In genomic region chr12:47079365-47079893, GRCh38 we compare ENCODE assay signal across 8 cellular contexts. TPM values are rescaled to one million over a fixed set of nuclear protein-coding genes. Genes with fewer than 3 reads are reported as not detected.
A peak's percentile ranks its signal among the peaks of the same experiment; 100 is the strongest.
DNase-seq lines count a peak whose midpoint lies in the region; ATAC-seq, FAIRE-seq and TF ChIP-seq lines count a peak whose summit lies in the region.

Gene PCED1B, plus strand, starts transcription at chr12:47079621. Its CDS starts 155,443 bp downstream, at chr12:47235064.

- peaks cover 9% of the 10 kb centered on the region for H3F3A ChIP-seq in Loucy (ENCODE audit: low read depth)
- peaks cover 17% of the 10 kb centered on the region for H3F3A ChIP-seq in smooth muscle cell (ENCODE audit: low read depth)

- POLR2A ChIA-PET in GM12878 (lab: Charles Lee) = no interaction called here

- TF ChIP-seq POLR2A in GM12878 (IDR thresholded peaks at IDR 0.05; ENCODE audit: low read depth, low read length) = no peak

- H3K4me1 ChIP-seq in Loucy (ENCODE audit: insufficient read depth, low read length, poor library complexity, severe bottlenecking) (peaks cover 25% of the 10 kb centered on the region), GM12878 (ENCODE audit: control insufficient read depth, insufficient read depth, low read length) (peaks cover 10% of the 10 kb centered on the region), smooth muscle cell (ENCODE audit: low read depth) (peaks cover 5% of the 10 kb centered on the region)

- in situ Hi-C loops in GM12878 (cut with MboI) = no loop called here

- H3K27me3 ChIP-seq in Loucy (ENCODE audit: insufficient read depth, low read length, poor library complexity, severe bottlenecking) (no peaks in the 10 kb centered on the region), GM12878 (replicated peaks in 1 of 2; ENCODE audit: control insufficient read depth in 2 of 2, insufficient read depth in 2 of 2, low read length in 1 of 2) (peaks cover 12 to 19% of the 10 kb centered on the region in 2 experiments), smooth muscle cell (ENCODE audit: low read depth) (no peaks in the 10 kb centered on the region)

- peak; percentile 49 for TF ChIP-seq RAD21 in GM12878 (IDR thresholded peaks at IDR 0.05; ENCODE audit: insufficient read depth, low read depth, low read length)

- H3K27ac ChIP-seq in GM12878 (ENCODE audit: control insufficient read depth, insufficient read depth) = no peak within 1 kb of the TSS
- H3K27ac ChIP-seq in smooth muscle cell (ENCODE audit: low read depth) = peak within 1 kb of the TSS; percentile 79

- H3K4me3 ChIP-seq in Loucy (ENCODE audit: low read length, poor library complexity, severe bottlenecking) = peak within 1 kb of the TSS; percentile 78
- H3K4me3 ChIP-seq in GM12878 = peak within 1 kb of the TSS; percentile 42
- peak within 1 kb of the TSS; percentile 80 for H3K4me3 ChIP-seq in smooth muscle cell

- no peaks in the 10 kb centered on the region for H3K9me2 ChIP-seq in Loucy (replicated peaks; ENCODE audit: low read depth, low read length)

- 4% methylated on average over 26 of the region's 54 CpGs for WGBS in GM12878 (ENCODE audit: insufficient coverage, insufficient replicate concordance, low lambda C conversion rate, missing lambda C conversion rate)
- under 1% methylated on average over 37 of the region's 54 CpGs for WGBS in smooth muscle cell (ENCODE audit: low lambda C conversion rate)

- no TSS peak for BruUV-seq in GM12878 (replicated peaks; lab: Mats Ljungman, UMichigan)

- H3K9ac ChIP-seq in Loucy (ENCODE audit: low read depth, low read length, poor library complexity, severe bottlenecking) = peak within 1 kb of the TSS; percentile 67
- H3K9ac ChIP-seq in GM12878 (ENCODE audit: control insufficient read depth, insufficient read depth, low read length) = no peak within 1 kb of the TSS
- H3K9ac ChIP-seq in smooth muscle cell (ENCODE audit: low read depth) = peak within 1 kb of the TSS; percentile 70

- RAD21 ChIA-PET in GM12878 (lab: Charles Lee; ENCODE audit: unreplicated experiment) = interaction anchor here (0.9 to 2.2 kb wide), 4 partner anchors 127 to 228 kb away, joined by 3 to 9 read pairs (median 3); no protein-coding TSS in a partner anchor

- no peak for DNase-seq in D721Med (ENCODE audit: insufficient read length, low spot score)
- peak; percentile 31 for DNase-seq in T1000 (lab: John Stamatoyannopoulos, UW)
- no peak for DNase-seq in GM12878 (ENCODE audit: low read depth, low spot score)
- peak; percentile 68 for DNase-seq in iPS-NIHi11 (ENCODE audit: low spot score)
- no peak for DNase-seq in smooth muscle cell (lab: John Stamatoyannopoulos, UW; ENCODE audit: unreplicated experiment)
- no peak for DNase-seq in NCI-H2171 (lab: John Stamatoyannopoulos, UW)

- H4K20me1 ChIP-seq in Loucy (ENCODE audit: insufficient read depth, low read length, poor library complexity, severe bottlenecking) = no peaks in the 10 kb centered on the region
- no peaks in the 10 kb centered on the region; the same call in 1 of the 2 replicates for H4K20me1 ChIP-seq in GM12878 (ENCODE audit: control insufficient read depth, insufficient read depth)
- H4K20me1 ChIP-seq in smooth muscle cell (ENCODE audit: low read depth) = peaks cover 14% of the 10 kb centered on the region

- intact Hi-C loops in GM12878 (cut with micrococcal nuclease; ENCODE audit: unreplicated experiment) = loop anchor here (2.0 kb wide), 1 partner anchor 227 kb away; no protein-coding TSS in a partner anchor

- H3K4me2 ChIP-seq in Loucy (ENCODE audit: low read depth, low read length, poor library complexity, severe bottlenecking) (peak within 1 kb of the TSS; percentile 93), GM12878 (ENCODE audit: control insufficient read depth, insufficient read depth) (peak within 1 kb of the TSS; percentile 58), smooth muscle cell (peak within 1 kb of the TSS; percentile 83)

- ATAC-seq in GM21576 (IDR thresholded peaks at IDR 0.05; ENCODE audit: unreplicated experiment) = peak; percentile 68
- ATAC-seq in GM12878 = peak; percentile 82

- H2AFZ ChIP-seq in Loucy (ENCODE audit: low read length) (peak within 1 kb of the TSS; percentile 93), GM12878 (ENCODE audit: control insufficient read depth, low read depth, low read length) (peak within 1 kb of the TSS; percentile 29; the same call in 1 of the 2 replicates), smooth muscle cell (ENCODE audit: low read depth) (peak within 1 kb of the TSS; percentile 91)

- H3K9me3 ChIP-seq in Loucy (ENCODE audit: insufficient read depth, low read depth, low read length) (no peaks in the 10 kb centered on the region), GM12878 (replicated peaks; ENCODE audit: control insufficient read depth, insufficient read depth, low read length) (no peaks in the 10 kb centered on the region), smooth muscle cell (replicated peaks; ENCODE audit: low read depth) (no peaks in the 10 kb centered on the region)

- CTCF ChIA-PET in GM12878 (lab: Yijun Ruan, JAX) = interaction anchor here (1.4 to 2.8 kb wide), 2 partner anchors 10 to 228 kb away, joined by 3 to 12 read pairs; no protein-coding TSS in a partner anchor

- no peak for TF ChIP-seq EP300 in GM12878 (IDR thresholded peaks at IDR 0.05; ENCODE audit: borderline replicate concordance in 1 of 2, control insufficient read depth in 1 of 2, low read depth in 2 of 2, low read length in 2 of 2)

- SMC1A ChIA-PET in GM12878 (lab: Charles Lee; ENCODE audit: uncharacterized antibody, unreplicated experiment) = interaction anchor here (2.5 kb wide), 1 partner anchor 228 kb away, joined by 9 read pairs; no protein-coding TSS in a partner anchor

- FAIRE-seq in D721Med (lab: Jason Lieb, UNC) (no peak), GM12878 (lab: Jason Lieb, UNC) (no peak)

- peak; percentile 3 for TF ChIP-seq CTCF in D721Med (IDR thresholded peaks at IDR 0.05; ENCODE audit: insufficient read depth, missing control alignments)
- peak; percentile 57 for TF ChIP-seq CTCF in Loucy (conservative IDR thresholded peaks at IDR 0.05; ENCODE audit: low read length)
- TF ChIP-seq CTCF in GM12878 (IDR thresholded peaks at IDR 0.05 in 2 of 3, conservative IDR thresholded peaks at IDR 0.05 in 1 of 3; ENCODE audit: control insufficient read depth in 2 of 3, extremely low read depth in 1 of 3, insufficient read depth in 1 of 3, low read depth in 3 of 3, low read length in 3 of 3) = peak; percentile 18 to 48 (median 25); a peak in 3 of 6 replicates
- no peak for TF ChIP-seq CTCF in smooth muscle cell (IDR thresholded peaks at IDR 0.05; ENCODE audit: borderline replicate concordance, insufficient read depth, poor library complexity, severe bottlenecking)

- H3K79me2 ChIP-seq in Loucy (ENCODE audit: insufficient read depth, low read length) (no peaks in the 10 kb centered on the region), GM12878 (ENCODE audit: control insufficient read depth, insufficient read depth, low read length) (no peaks in the 10 kb centered on the region), smooth muscle cell (ENCODE audit: low read depth) (peaks cover 25% of the 10 kb centered on the region)

- H3K36me3 ChIP-seq in Loucy (ENCODE audit: insufficient read depth, low read length) (no peaks in the 10 kb centered on the region), GM12878 (ENCODE audit: control insufficient read depth in 2 of 2, insufficient read depth in 2 of 2, low read length in 1 of 2) (no peaks in the 10 kb centered on the region), smooth muscle cell (ENCODE audit: low read depth) (no peaks in the 10 kb centered on the region)

TF ChIP-seq in GM12878, 131 proteins besides CTCF, POLR2A, EP300 and RAD21:
- TF ChIP-seq ESRRA (IDR thresholded peaks at IDR 0.05; ENCODE audit: low read length) (no peak), SMC3 (IDR thresholded peaks at IDR 0.05; ENCODE audit: borderline replicate concordance, low read length) (peak; percentile 42; the same call in 1 of the 2 replicates), PKNOX1 (IDR thresholded peaks at IDR 0.05) (0 out of 2 replicates have a peak, but pooled peaks have one; percentile 11), IKZF1 (conservative IDR thresholded peaks at IDR 0.05) (0 out of 2 replicates have a peak, but pooled peaks have one; percentile 9)

RNA-seq across cellular contexts. Expression of gene PCED1B, which starts in this region (rescaled TPM):
- total RNA-seq in GM12878 (2013; cell fraction: nucleolus; rRNA removed) = 0.59 and 0.81 TPM in 2 replicates
- total RNA-seq in GM12878 (2014; rRNA removed) (2.2 and 4.2 TPM in 2 replicates), GM12878 (2014; rRNA removed; fragmentation: Illumina TruSeq; extraction: Trizol) (2.2 and 2.3 TPM in 2 replicates), GM12878 (2021) (8.5 and 8.8 TPM in 2 replicates), smooth muscle cell (2.7 and 6.1 TPM in 2 replicates)
- 0.66 TPM for polyA plus RNA-seq in GM12878 (2011; ENCODE audit: low read depth)
- polyA plus RNA-seq in GM12878 (2011; rRNA removed) (0.49 and 1.7 TPM in 2 replicates), GM12878 (2014; fragmentation: Illumina TruSeq; extraction: Trizol) (2.8 and 5.2 TPM in 2 replicates), GM12878 (2014; fragmentation: Nextera tagmentation; extraction: Ambion mirVana) (1 to 10 TPM in 1 of 2 experiments, under 1 TPM in 1; 0.80 to 1.8 TPM), GM12878 (2014; rRNA removed) (4.9 and 5.4 TPM in 2 replicates), GM12878 (2016; fragmentation: Nextera tagmentation; extraction: Ambion mirVana) (1 to 10 TPM; 2.8 to 3.3 TPM), smooth muscle cell (3.5 and 6.3 TPM in 2 replicates)
- polyA plus RNA-seq in GM12878 (2011; cell fraction: cytosol; rRNA removed) = 1.5 and 2.2 TPM in 2 replicates
- polyA plus RNA-seq in GM12878 (2011; cell fraction: nucleus; rRNA removed) = 1.8 and 2.5 TPM in 2 replicates
- 1.8 and 2.1 TPM in 2 replicates for polyA plus RNA-seq in GM12878 (2012)
- polyA minus RNA-seq in GM12878 (2011; rRNA and poly(A)+ RNA removed) = 0.88 and 1.2 TPM in 2 replicates
- 1.4 TPM in 1 of 2 replicates, not detected in the other for polyA minus RNA-seq in GM12878 (2011; cell fraction: cytosol; rRNA and poly(A)+ RNA removed)
- 0.24 and 1.1 TPM in 2 replicates for polyA minus RNA-seq in GM12878 (2011; cell fraction: nucleus; rRNA and poly(A)+ RNA removed)

Comparison
In these comparisons a context has a peak if more than half of its experiments do, and no peak if none do; other contexts are left out.
1. DNase-seq: peak in T1000 (single experiment) and iPS-NIHi11 (single experiment); none in D721Med (single experiment), GM12878 (single experiment), smooth muscle cell (single experiment) and NCI-H2171 (single experiment).
2. H2AFZ ChIP-seq: peak in every context shown above with its lines; median percentile 93 in Loucy; 91 in smooth muscle cell; 29 in GM12878.
3. Peak in every context shown above with its lines, with median percentiles within 50 percentile points of each other: H3K4me2 ChIP-seq and H3K4me3 ChIP-seq.